10 cellular contexts compared by ENCODE assay signal in the genomic region with DNA sequence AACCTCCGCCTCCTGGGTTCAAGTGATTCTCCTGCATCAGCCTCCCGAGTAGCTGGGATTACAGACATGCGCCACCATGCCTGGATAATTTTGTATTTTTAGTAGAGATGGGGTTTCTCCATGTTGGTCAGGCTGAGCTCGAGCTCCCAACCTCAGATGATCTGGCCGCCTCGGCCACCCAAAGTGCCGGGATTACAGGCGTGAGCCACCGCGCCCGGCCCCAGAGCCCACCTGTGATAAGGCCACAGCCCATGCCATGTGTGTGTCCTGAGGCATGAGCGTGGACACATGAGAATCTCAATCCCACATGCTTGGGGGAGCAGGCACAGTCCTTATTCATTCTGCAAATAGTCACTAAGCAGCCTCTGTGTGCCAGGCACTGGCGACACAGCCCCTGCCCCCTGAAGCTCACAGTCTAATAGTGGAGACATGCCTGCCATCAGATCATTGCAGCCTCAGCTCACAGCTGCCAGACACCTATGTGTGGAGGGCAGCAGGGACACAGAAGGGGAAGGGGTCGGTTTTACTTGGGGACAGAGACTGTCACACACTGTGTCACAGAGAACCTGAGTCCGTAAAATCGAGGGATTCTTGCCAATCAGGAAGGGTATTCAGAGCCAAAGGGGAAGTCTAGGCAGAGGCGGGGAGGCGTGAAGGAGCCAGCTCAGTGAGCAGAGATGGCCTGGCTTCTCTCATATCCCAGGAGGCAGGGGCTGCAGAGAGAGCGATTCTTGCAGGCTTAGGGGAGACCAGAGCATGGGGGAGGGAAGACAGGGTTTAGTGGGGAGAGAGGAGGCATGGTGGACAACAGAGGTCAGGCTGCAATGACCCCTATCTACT. TPM values are rescaled to one million over a fixed set of nuclear protein-coding genes. Genes with fewer than 3 reads are reported as not detected.
DNase-seq lines count a peak whose midpoint lies in the region; ATAC-seq, FAIRE-seq and TF ChIP-seq lines count a peak whose summit lies in the region.
"Had no signal": no experiment of that assay in that cellular context is flagged by ENCODE, and none has a peak within 500 bp of the region (broad histone marks: within the 10 kb centered on the region; RNA-seq: fewer than 3 reads in every experiment).

No MANE protein-coding gene starts in this region.

- H3K36me3 ChIP-seq in OCI-LY3 (replicated peaks; ENCODE audit: low read depth, low read length) (no peaks in the 10 kb centered on the region), H1 (ENCODE audit: control insufficient read depth in 2 of 4, insufficient read depth in 4 of 4, low read length in 3 of 4) (no peaks in the 10 kb centered on the region)

- H4K20me1 ChIP-seq in OCI-LY3 (ENCODE audit: insufficient read depth, low read length): no peaks in the 10 kb centered on the region
- H4K20me1 ChIP-seq in H1 (replicated peaks in 1 of 2; ENCODE audit: control insufficient read depth in 1 of 2, insufficient read depth in 2 of 2, low read length in 2 of 2): no peaks in the 10 kb centered on the region

- no peak overlapping the region for H3K14ac ChIP-seq in H1 (ENCODE audit: insufficient read length)

- H3K9me3 Mint-ChIP-seq in progenitor cell of endocrine pancreas (ENCODE audit: low read depth): no peaks in the 10 kb centered on the region
- H3K9me3 Mint-ChIP-seq in activated CD8-positive, alpha-beta T cell treated with anti-CD3 and anti-CD28 coated beads, Interleukin-2, amount 10 ng/mL, durations not matched to agents 7 days and 5 days (ENCODE audit: insufficient read depth): no peaks in the 10 kb centered on the region

- no peak overlapping the region for H3K56ac ChIP-seq in H1 (replicated peaks; ENCODE audit: insufficient read length, low read depth, low read length)

- peak overlapping the region; percentile 43; the same call in 1 of the 2 replicates for H2BK20ac ChIP-seq in H1 (ENCODE audit: low read length)

- H3K23ac ChIP-seq in H1 (ENCODE audit: insufficient read length): no peak overlapping the region

- CTCF ChIA-PET in H1 (lab: Charles Lee; ENCODE audit: partially characterized antibody): interaction anchor here (0.6 to 17.1 kb wide), 36 partner anchors 11 to 228 kb away, joined by 3 to 404 read pairs (median 6); a partner anchor contains a TSS
- CTCF ChIA-PET in activated CD8-positive, alpha-beta T cell treated with anti-CD3 and anti-CD28 coated beads, Interleukin-2, amount 10 ng/mL, durations not matched to agents 7 days and 5 days (lab: Charles Lee): interaction anchor here (0.7 to 3.5 kb wide), 24 partner anchors 8 to 146 kb away, joined by 3 to 28 read pairs (median 4); a partner anchor contains a TSS

- peaks cover 16% of the 10 kb centered on the region for H3K27me3 Mint-ChIP-seq in progenitor cell of endocrine pancreas
- peaks cover 26% of the 10 kb centered on the region for H3K27me3 Mint-ChIP-seq in activated CD8-positive, alpha-beta T cell treated with anti-CD3 and anti-CD28 coated beads, Interleukin-2, amount 10 ng/mL, durations not matched to agents 7 days and 5 days (ENCODE audit: low read depth)

- H3K23me2 ChIP-seq in H1 (ENCODE audit: low read depth, low read length): no peaks in the 10 kb centered on the region; the same call in 1 of the 2 replicates

- H3K9me3 ChIP-seq in OCI-LY3 (ENCODE audit: insufficient read depth, low read length) (no peaks in the 10 kb centered on the region), H1 (ENCODE audit: insufficient read depth in 2 of 2, low read depth in 1 of 2, low read length in 1 of 2) (no peaks in the 10 kb centered on the region)

- H3K4me1 ChIP-seq in OCI-LY3 (ENCODE audit: low read length) (peaks cover 11% of the 10 kb centered on the region), H1 (replicated peaks in 1 of 4; ENCODE audit: control insufficient read depth in 3 of 4, insufficient read depth in 4 of 4, low read length in 3 of 4) (peaks cover 0 to 44% (median 19%) of the 10 kb centered on the region in 4 experiments; a peak in 6 of 7 replicates)

- H3K4me2 ChIP-seq in OCI-LY3 (ENCODE audit: low read length) (peak overlapping the region; percentile 64; the same call in 1 of the 2 replicates), H1 (ENCODE audit: insufficient read depth in 1 of 2, low read depth in 2 of 2, low read length in 2 of 2) (no peak overlapping the region)

- no peak for DNase-seq in H1 (ENCODE audit: low read depth in 1 of 2, low spot score in 2 of 2)
- DNase-seq in progenitor cell of endocrine pancreas (ENCODE audit: low spot score, unreplicated experiment): no peak
- DNase-seq in T1000 (lab: John Stamatoyannopoulos, UW): no peak
- DNase-seq in activated CD8-positive, alpha-beta T cell treated with anti-CD3 and anti-CD28 coated beads, Interleukin-2, amount 10 ng/mL, durations not matched to agents 7 days and 5 days: no peak
- no peak for DNase-seq in SHP77 (lab: John Stamatoyannopoulos, UW)
- DNase-seq in activated CD4-positive, alpha-beta T cell treated with anti-CD3 and anti-CD28 coated beads for 48 hours: no peak
- DNase-seq: NCI-H2029 treated with DMSO at 0.1 percent for 48 hours had no signal

- no peak overlapping the region for H4K91ac ChIP-seq in H1 (replicated peaks; ENCODE audit: insufficient read length, low read length)

- POLR2A ChIA-PET in H1 (lab: Charles Lee; ENCODE audit: partially characterized antibody): interaction anchor here (0.5 to 2.1 kb wide), 5 partner anchors 24 to 837 kb away, joined by 3 to 10 read pairs (median 4); a partner anchor contains a TSS
- POLR2A ChIA-PET in activated CD8-positive, alpha-beta T cell treated with anti-CD3 and anti-CD28 coated beads, Interleukin-2, amount 10 ng/mL, durations not matched to agents 7 days and 5 days (lab: Charles Lee): no interaction called here

- no peak overlapping the region for H3K4me3 ChIP-seq in OCI-LY3 (ENCODE audit: low read length)
- no peak overlapping the region for H3K4me3 ChIP-seq in H1 (ENCODE audit: extremely low read depth in 1 of 4, insufficient read depth in 2 of 4, low read depth in 3 of 4, low read length in 4 of 4)

- H3K79me1 ChIP-seq in H1 (ENCODE audit: low read depth, low read length): no peaks in the 10 kb centered on the region

- 91% methylated on average over 19 of the region's 19 CpGs; no CpG with 5 or more reads in 1 of the 2 experiments for WGBS in H1 (ENCODE audit: extremely low coverage in 1 of 2, insufficient coverage in 1 of 2, insufficient read length in 1 of 2, insufficient replicate concordance in 2 of 2, low coverage in 1 of 2, low lambda C conversion rate in 2 of 2, missing lambda C conversion rate in 1 of 2), 2 experiments

- H3K27ac Mint-ChIP-seq in progenitor cell of endocrine pancreas: peak overlapping the region; percentile 65
- H3K27ac Mint-ChIP-seq in activated CD8-positive, alpha-beta T cell treated with anti-CD3 and anti-CD28 coated beads, Interleukin-2, amount 10 ng/mL, durations not matched to agents 7 days and 5 days: no peak overlapping the region

- no peaks in the 10 kb centered on the region for H3K79me2 ChIP-seq in OCI-LY3 (ENCODE audit: low read length)
- H3K79me2 ChIP-seq in H1 (ENCODE audit: control insufficient read depth in 1 of 2, insufficient read depth in 2 of 2, low read length in 2 of 2): no peaks in the 10 kb centered on the region

- H2BK120ac ChIP-seq in H1 (replicated peaks; ENCODE audit: low read depth, low read length): no peak overlapping the region

- H3K18ac ChIP-seq in H1 (ENCODE audit: extremely low read depth, low read length): no peak overlapping the region

- no peaks in the 10 kb centered on the region for H3K36me3 Mint-ChIP-seq in progenitor cell of endocrine pancreas (ENCODE audit: insufficient read depth)
- H3K36me3 Mint-ChIP-seq in activated CD8-positive, alpha-beta T cell treated with anti-CD3 and anti-CD28 coated beads, Interleukin-2, amount 10 ng/mL, durations not matched to agents 7 days and 5 days (ENCODE audit: low read depth): no peaks in the 10 kb centered on the region

- peaks cover 38% of the 10 kb centered on the region for H3K27me3 ChIP-seq in OCI-LY3 (ENCODE audit: low read depth, low read length)
- H3K27me3 ChIP-seq in H1 (replicated peaks in 1 of 4; ENCODE audit: control insufficient read depth in 3 of 4, extremely low read depth in 1 of 4, insufficient read depth in 3 of 4, low read length in 3 of 4): peaks cover 0 to 2% (median 0%) of the 10 kb centered on the region in 4 experiments; a peak in 3 of 7 replicates

- peak overlapping the region; percentile 91; the same call in 1 of the 2 replicates for H2AFZ ChIP-seq in OCI-LY3 (ENCODE audit: low read depth, low read length)
- H2AFZ ChIP-seq in H1 (ENCODE audit: low read length): no peak overlapping the region

- TF ChIP-seq CTCF in C4-2B (conservative IDR thresholded peaks at IDR 0.05): no peak
- no peak for TF ChIP-seq CTCF in OCI-LY3 (IDR thresholded peaks at IDR 0.05; ENCODE audit: low read depth, low read length)
- no peak for TF ChIP-seq CTCF in H1 (IDR thresholded peaks at IDR 0.05; ENCODE audit: control extremely low read depth in 1 of 3, insufficient read depth in 1 of 3, low read depth in 1 of 3, low read length in 3 of 3)
- no peak for TF ChIP-seq CTCF in progenitor cell of endocrine pancreas (IDR thresholded peaks at IDR 0.05; ENCODE audit: unreplicated experiment)

- peak overlapping the region; percentile 95 for H2BK15ac ChIP-seq in H1 (ENCODE audit: low read length)

- H2BK5ac ChIP-seq in H1 (ENCODE audit: low read depth, low read length): no peak overlapping the region

- H3K4me3 Mint-ChIP-seq in progenitor cell of endocrine pancreas (ENCODE audit: low read depth): no peak overlapping the region
- H3K4me3 Mint-ChIP-seq in activated CD8-positive, alpha-beta T cell treated with anti-CD3 and anti-CD28 coated beads, Interleukin-2, amount 10 ng/mL, durations not matched to agents 7 days and 5 days: no peak overlapping the region

- FAIRE-seq in H1 (lab: Jason Lieb, UNC): no peak

- peak overlapping the region; percentile 87; the same call in 1 of the 2 replicates for H2BK12ac ChIP-seq in H1 (ENCODE audit: low read depth, low read length)

- ATAC-seq in activated CD8-positive, alpha-beta T cell treated with anti-CD3 and anti-CD28 coated beads, Interleukin-2, amount 10 ng/mL, durations not matched to agents 7 days and 5 days: no peak

- H2AK5ac ChIP-seq in H1 (ENCODE audit: low read depth, low read length): no peak overlapping the region

- no peak for TF ChIP-seq RAD21 in H1 (IDR thresholded peaks at IDR 0.05 in 1 of 2, conservative IDR thresholded peaks at IDR 0.05 in 1 of 2; ENCODE audit: low read depth in 2 of 2, low read length in 2 of 2)

- peaks cover 18% of the 10 kb centered on the region for H3K4me1 Mint-ChIP-seq in progenitor cell of endocrine pancreas (ENCODE audit: low read depth)
- H3K4me1 Mint-ChIP-seq in activated CD8-positive, alpha-beta T cell treated with anti-CD3 and anti-CD28 coated beads, Interleukin-2, amount 10 ng/mL, durations not matched to agents 7 days and 5 days (ENCODE audit: low read depth): peaks cover 10% of the 10 kb centered on the region

- no peak overlapping the region for H3K4ac ChIP-seq in H1 (replicated peaks; ENCODE audit: insufficient read length, low read depth, low read length)

- peak overlapping the region; percentile 15 for H3K27ac ChIP-seq in C4-2B
- H3K27ac ChIP-seq in OCI-LY3 (ENCODE audit: low read length): no peak overlapping the region
- H3K27ac ChIP-seq in H1 (ENCODE audit: low read depth, low read length): no peak overlapping the region
- H3K27ac ChIP-seq: RWPE1 had no signal

- H3K9ac ChIP-seq in OCI-LY3 (ENCODE audit: low read length) (no peak overlapping the region), H1 (replicated peaks in 1 of 4; ENCODE audit: extremely low read depth in 1 of 4, low read depth in 3 of 4, low read length in 3 of 4) (no peak overlapping the region)

- H4K8ac ChIP-seq in H1 (ENCODE audit: extremely low read depth, insufficient read depth, low read length): no peak overlapping the region

- no peak for TF ChIP-seq EP300 in H1 (IDR thresholded peaks at IDR 0.05; ENCODE audit: borderline replicate concordance in 1 of 2, low read depth in 2 of 2, low read length in 2 of 2)

- TF ChIP-seq POLR2A in H1 (IDR thresholded peaks at IDR 0.05; ENCODE audit: control extremely low read depth in 1 of 2, low read depth in 2 of 2, low read length in 2 of 2): no peak

- no peak overlapping the region for H4K5ac ChIP-seq in H1 (ENCODE audit: insufficient read length, low read depth, low read length)

RNA-seq across cellular contexts. Expression of a gene that starts 9.4 kb away (rescaled TPM):
- total RNA-seq in H1 (2021; fragmentation: NEBNext Ultra II Directional; extraction: Animal tissue kit (Norgen Biotek cat#: 25700)): 0.37 and 0.71 TPM in 2 replicates
- polyA plus RNA-seq in H1 (2011; rRNA removed): 0.22 and 0.35 TPM in 2 replicates
- 0.40 TPM for polyA plus RNA-seq in H1 (2011; cell fraction: cytosol; rRNA removed)
- 2.4 TPM for polyA plus RNA-seq in H1 (2011; cell fraction: nucleus; rRNA removed)
- polyA plus RNA-seq in H1 (2012, experiment 1 of 2): 0.54 to 0.84 TPM (median 0.60 TPM) in 4 replicates
- polyA plus RNA-seq in H1 (2012, experiment 2 of 2): 0.17 TPM
- 0.20 TPM for polyA plus RNA-seq in H1 (2013, experiment 1 of 2)
- 0.37 TPM for polyA plus RNA-seq in H1 (2013, experiment 2 of 2)
- polyA minus RNA-seq in H1 (2011; rRNA and poly(A)+ RNA removed): 0.35 and 1.1 TPM in 2 replicates
- 1.5 TPM for polyA minus RNA-seq in H1 (2011; cell fraction: cytosol; rRNA and poly(A)+ RNA removed)
- 0.40 TPM for polyA minus RNA-seq in H1 (2011; cell fraction: nucleus; rRNA and poly(A)+ RNA removed)
- total RNA-seq in progenitor cell of endocrine pancreas: 1.6 and 2.3 TPM in 2 replicates
- not detected for total RNA-seq in activated CD8-positive, alpha-beta T cell treated with anti-CD3 and anti-CD28 coated beads, Interleukin-2, amount 10 ng/mL, durations not matched to agents 7 days and 5 days
